17 cellular contexts compared by ENCODE assay signal in the genomic region with DNA sequence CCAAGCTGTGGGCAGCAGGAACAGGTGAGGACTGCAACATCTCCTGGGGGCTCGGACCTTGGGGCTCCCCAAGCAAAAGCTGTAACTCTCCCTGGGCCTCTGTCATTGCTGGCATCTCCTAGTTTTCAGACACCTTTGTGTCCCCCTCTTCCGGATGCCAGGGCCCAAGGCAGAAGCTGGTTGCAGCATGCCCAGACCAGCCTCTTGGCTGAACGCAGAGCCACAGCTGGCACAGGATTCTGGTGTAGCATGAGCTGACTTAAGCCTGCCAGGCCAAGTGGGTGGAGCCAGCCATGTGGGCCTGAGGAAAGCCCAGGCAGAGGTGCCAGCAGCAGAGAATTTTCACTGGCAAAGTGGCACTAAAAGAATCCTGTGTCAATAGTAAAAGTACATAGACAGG. TPM values are rescaled to one million over a fixed set of nuclear protein-coding genes. Genes with fewer than 3 reads are reported as not detected.
DNase-seq lines count a peak whose midpoint lies in the region; ATAC-seq, FAIRE-seq and TF ChIP-seq lines count a peak whose summit lies in the region.
"Had no signal": no experiment of that assay in that cellular context is flagged by ENCODE, and none has a peak within 500 bp of the region (broad histone marks: within the 10 kb centered on the region; RNA-seq: fewer than 3 reads in every experiment).

No MANE protein-coding gene starts in this region.

- WGBS in lower leg skin, 2 donors: 30 to 33% methylated on average over 3 of the region's 3 CpGs

- TF ChIP-seq CTCF in bronchial epithelial cell (IDR thresholded peaks at IDR 0.05; ENCODE audit: insufficient read depth, low read length, severe bottlenecking): no peak
- TF ChIP-seq CTCF in lower leg skin (IDR thresholded peaks at IDR 0.05): no peak

- H3K4me3 Mint-ChIP-seq in natural killer cell treated with Interleukin-12 subunit alpha and Interleukin-12 subunit beta and Interleukin-15 and Interleukin-18, amount 100 ng/mL, for 72 hours: no peak overlapping the region
- H3K4me3 Mint-ChIP-seq: B cell; CD4-positive, alpha-beta memory T cell; HFFc6 had no signal

- no peak for FAIRE-seq in bronchial epithelial cell (lab: Jason Lieb, UNC)
- FAIRE-seq: D721Med, HTR-8/SVneo had no signal

- H3K27me3 Mint-ChIP-seq in natural killer cell treated with Interleukin-12 subunit alpha and Interleukin-12 subunit beta and Interleukin-15 and Interleukin-18, amount 100 ng/mL, for 72 hours: no peaks in the 10 kb centered on the region
- H3K27me3 Mint-ChIP-seq: B cell; CD4-positive, alpha-beta memory T cell had no signal

- no peak for ATAC-seq in natural killer cell treated with Interleukin-12 subunit alpha and Interleukin-12 subunit beta and Interleukin-15 and Interleukin-18, amount 100 ng/mL, for 72 hours

- H3K4me1 Mint-ChIP-seq in natural killer cell treated with Interleukin-12 subunit alpha and Interleukin-12 subunit beta and Interleukin-15 and Interleukin-18, amount 100 ng/mL, for 72 hours (ENCODE audit: low read depth in 2 of 2): no peaks in the 10 kb centered on the region
- H3K4me1 Mint-ChIP-seq: B cell; CD4-positive, alpha-beta memory T cell had no signal

- TF ChIP-seq POLR2A in lower leg skin (IDR thresholded peaks at IDR 0.05): no peak

- peaks cover 6% of the 10 kb centered on the region for H3K9me3 Mint-ChIP-seq in natural killer cell treated with Interleukin-12 subunit alpha and Interleukin-12 subunit beta and Interleukin-15 and Interleukin-18, amount 100 ng/mL, for 72 hours

- intact Hi-C loops in lower leg skin (cut with DNase I; ENCODE audit: low total_unique reads): no loop called here

- H3K9me3 ChIP-seq in MG63: no peaks in the 10 kb centered on the region

- peak; percentile 66 for DNase-seq in MG63
- DNase-seq in NCI-H2196 treated with DMSO at 0.1 percent for 48 hours (lab: John Stamatoyannopoulos, UW; ENCODE audit: unreplicated experiment): peak; percentile 1
- peak; percentile 92 for DNase-seq in bronchial epithelial cell (ENCODE audit: low read depth)
- peak; percentile 69 to 87 for DNase-seq in lower leg skin (ENCODE audit: low spot score in 2 of 2)
- DNase-seq in RPMI8226: no peak
- no peak for DNase-seq in substantia nigra (lab: John Stamatoyannopoulos, UW)
- no peak for DNase-seq in natural killer cell treated with Interleukin-12 subunit alpha and Interleukin-12 subunit beta and Interleukin-15 and Interleukin-18, amount 100 ng/mL, for 72 hours (ENCODE audit: low spot score)
- DNase-seq: CD4-positive, alpha-beta memory T cell; GF-D8; GOT3; HFFc6; NCI-H1092; NCI-H187; NCI-H524 had no signal

- no peaks in the 10 kb centered on the region for H3K36me3 Mint-ChIP-seq in natural killer cell treated with Interleukin-12 subunit alpha and Interleukin-12 subunit beta and Interleukin-15 and Interleukin-18, amount 100 ng/mL, for 72 hours
- H3K36me3 Mint-ChIP-seq: CD4-positive, alpha-beta memory T cell had no signal

- H3K4me3 ChIP-seq in MG63 (no peak overlapping the region), bronchial epithelial cell (ENCODE audit: low read depth, low read length) (no peak overlapping the region), lower leg skin (ENCODE audit: low read depth, poor library complexity, severe bottlenecking) (no peak overlapping the region)

- no peak overlapping the region for H3K27ac Mint-ChIP-seq in natural killer cell treated with Interleukin-12 subunit alpha and Interleukin-12 subunit beta and Interleukin-15 and Interleukin-18, amount 100 ng/mL, for 72 hours
- H3K27ac Mint-ChIP-seq: B cell; CD4-positive, alpha-beta memory T cell; HFFc6 had no signal

- H3K36me3 ChIP-seq in MG63 (no peaks in the 10 kb centered on the region), bronchial epithelial cell (ENCODE audit: control insufficient read depth, insufficient read depth, low read length) (no peaks in the 10 kb centered on the region)

- no peak overlapping the region for H3K27ac ChIP-seq in substantia nigra (ENCODE audit: low read depth, low read length, poor library complexity, severe bottlenecking)

- H3K27me3 ChIP-seq in MG63: no peaks in the 10 kb centered on the region
- H3K27me3 ChIP-seq in bronchial epithelial cell (ENCODE audit: control insufficient read depth, insufficient read depth, low read length): no peaks in the 10 kb centered on the region

RNA-seq across cellular contexts. Expression of gene ZWINT, which starts 43.5 kb away (rescaled TPM):
- 48.0 and 78.9 TPM in 2 replicates for total RNA-seq in MG63 (2014; rRNA removed; shearing (Covaris generic); ENCODE audit: low replicate concordance)
- 2.6 and 6.0 TPM in 2 replicates for total RNA-seq in bronchial epithelial cell
- total RNA-seq in lower leg skin: 1 to 10 TPM; 2.4 to 5.9 (median 5.5) TPM
- total RNA-seq in natural killer cell treated with Interleukin-12 subunit alpha and Interleukin-12 subunit beta and Interleukin-15 and Interleukin-18, amount 100 ng/mL, for 72 hours: 100 to 1,000 TPM in 1 of 2 donors, 10 to 100 TPM in 1; 59.5 to 120 TPM

Comparison
In these comparisons a context has a peak if more than half of its experiments do, and no peak if none do; other contexts are left out.
1. DNase-seq: peak in MG63 (single experiment), NCI-H2196 treated with DMSO at 0.1 percent for 48 hours (single experiment), bronchial epithelial cell (single experiment) and lower leg skin (2 of 2); none in RPMI8226 (single experiment), substantia nigra (0 of 49) and natural killer cell treated with Interleukin-12 subunit alpha and Interleukin-12 subunit beta and Interleukin-15 and Interleukin-18, amount 100 ng/mL, for 72 hours (single experiment).